Comparison of ENCODE assay signal across 15 cellular contexts in genomic region chr10:97015199-97015693, GRCh38.
DNase-seq lines count a peak whose midpoint lies in the region; ATAC-seq and TF ChIP-seq lines count a peak whose summit lies in the region.
"Had no signal": no experiment of that assay in that cellular context is flagged by ENCODE, and none has a peak within 500 bp of the region (broad histone marks: within the 10 kb centered on the region; RNA-seq: fewer than 3 reads in every experiment).

No MANE protein-coding gene starts in this region.

- peak overlapping the region; percentile 68 for H3K27ac ChIP-seq in psoas muscle
- H3K27ac ChIP-seq: BLaER1 had no signal

- peaks cover 15% of the 10 kb centered on the region for H3K4me1 ChIP-seq in psoas muscle
- H3K4me1 ChIP-seq: Caco-2, HAP-1 had no signal

- CTCF ChIA-PET in activated CD4-positive, alpha-beta T cell treated with anti-CD3 and anti-CD28 coated beads for 36 hours (lab: Charles Lee), result interaction anchor here (0.7 kb wide), 1 partner anchor 57 kb away, joined by 3 read pairs; no protein-coding TSS in a partner anchor
- CTCF ChIA-PET in HEK293T (lab: Yijun Ruan, JAX), result interaction anchor here (0.7 kb wide), 1 partner anchor 10 kb away, joined by 4 read pairs; no protein-coding TSS in a partner anchor

- POLR2A ChIA-PET in activated CD4-positive, alpha-beta T cell treated with anti-CD3 and anti-CD28 coated beads for 36 hours (lab: Charles Lee), result no interaction called here
- POLR2A ChIA-PET in HEK293T (lab: Yijun Ruan, JAX), result no interaction called here

- ATAC-seq in activated CD4-positive, alpha-beta T cell treated with anti-CD3 and anti-CD28 coated beads for 36 hours, result no peak
- ATAC-seq in psoas muscle (peak in 1 of 4 donors; percentile 71), GM21529 (IDR thresholded peaks at IDR 0.05; ENCODE audit: unreplicated experiment) (no peak), HG03460 (IDR thresholded peaks at IDR 0.05; ENCODE audit: unreplicated experiment) (no peak)

- no peaks in the 10 kb centered on the region for H3K36me3 ChIP-seq in psoas muscle (ENCODE audit: insufficient read depth in 1 of 2, low read depth in 1 of 2)
- H3K36me3 ChIP-seq: BLaER1, HAP-1 had no signal

- TF ChIP-seq CTCF in psoas muscle (IDR thresholded peaks at IDR 0.05), result no peak

- no peaks in the 10 kb centered on the region for H3K27me3 ChIP-seq in psoas muscle (ENCODE audit: insufficient read depth in 3 of 3, low read length in 2 of 3)
- H3K27me3 ChIP-seq: BLaER1 had no signal

- no peak for DNase-seq in activated CD4-positive, alpha-beta T cell treated with anti-CD3 and anti-CD28 coated beads for 36 hours
- DNase-seq in activated CD4-positive, alpha-beta T cell treated with anti-CD3 and anti-CD28 coated beads for 48 hours, result no peak
- DNase-seq in HEK293T (ENCODE audit: extremely low spot score) (no peak), mesenteric fat pad (ENCODE audit: low spot score) (peak; percentile 28), psoas muscle (no peak)
- DNase-seq: 8988T; AML-193; Caco-2; CD8-positive, alpha-beta memory T cell; DND-41; GDM1 had no signal

- H3K4me1 Mint-ChIP-seq in activated CD4-positive, alpha-beta T cell treated with anti-CD3 and anti-CD28 coated beads for 36 hours, result peaks cover 11% of the 10 kb centered on the region

- no peak overlapping the region for H3K4me3 ChIP-seq in psoas muscle
- H3K4me3 ChIP-seq: BLaER1, HAP-1 had no signal

- 29 to 43% (median 33%) methylated on average over 1 of the region's 1 CpG for WGBS in psoas muscle, 3 donors

- H3K36me3 Mint-ChIP-seq in activated CD4-positive, alpha-beta T cell treated with anti-CD3 and anti-CD28 coated beads for 36 hours (ENCODE audit: low read depth), result no peaks in the 10 kb centered on the region
- H3K36me3 Mint-ChIP-seq: CD8-positive, alpha-beta memory T cell had no signal

- H3K27ac Mint-ChIP-seq in activated CD4-positive, alpha-beta T cell treated with anti-CD3 and anti-CD28 coated beads for 36 hours, result peak overlapping the region; percentile 60

- H3K9me3 Mint-ChIP-seq in activated CD4-positive, alpha-beta T cell treated with anti-CD3 and anti-CD28 coated beads for 36 hours (ENCODE audit: low read depth), result no peaks in the 10 kb centered on the region
- H3K9me3 Mint-ChIP-seq: CD8-positive, alpha-beta memory T cell had no signal

- intact Hi-C loops in activated CD4-positive, alpha-beta T cell treated with anti-CD3 and anti-CD28 coated beads for 36 hours (cut with DNase I, micrococcal nuclease), result no loop called here
- intact Hi-C loops in psoas muscle (cut with DNase I), result loop anchor here in 1 of 2 donors (10.0 kb wide), 1 partner anchor 60 kb away; no protein-coding TSS in a partner anchor

- H3K9me3 ChIP-seq in psoas muscle, result no peaks in the 10 kb centered on the region
- H3K9me3 ChIP-seq: BLaER1, Caco-2, HAP-1 had no signal

- H3K4me3 Mint-ChIP-seq in activated CD4-positive, alpha-beta T cell treated with anti-CD3 and anti-CD28 coated beads for 36 hours, result no peak overlapping the region

- no peaks in the 10 kb centered on the region for H3K27me3 Mint-ChIP-seq in activated CD4-positive, alpha-beta T cell treated with anti-CD3 and anti-CD28 coated beads for 36 hours
- H3K27me3 Mint-ChIP-seq: CD8-positive, alpha-beta memory T cell had no signal

TF ChIP-seq in HEK293T, 16 proteins besides CTCF, POLR2A, EP300 and RAD21:
- TF ChIP-seq ZNF384 (IDR thresholded peaks at IDR 0.05) (no peak), SUZ12 (IDR thresholded peaks at IDR 0.05) (no peak), FOXM1 (IDR thresholded peaks at IDR 0.05; ENCODE audit: borderline replicate concordance) (no peak), PKNOX1 (IDR thresholded peaks at IDR 0.05) (peak; percentile 45; the same call in 1 of the 2 replicates), FOXK2 (IDR thresholded peaks at IDR 0.05) (no peak)
TF ChIP-seq in HEK293T: peak in this region for 1.
